ENCODE assay signal across 20 cellular contexts in the genomic region with DNA sequence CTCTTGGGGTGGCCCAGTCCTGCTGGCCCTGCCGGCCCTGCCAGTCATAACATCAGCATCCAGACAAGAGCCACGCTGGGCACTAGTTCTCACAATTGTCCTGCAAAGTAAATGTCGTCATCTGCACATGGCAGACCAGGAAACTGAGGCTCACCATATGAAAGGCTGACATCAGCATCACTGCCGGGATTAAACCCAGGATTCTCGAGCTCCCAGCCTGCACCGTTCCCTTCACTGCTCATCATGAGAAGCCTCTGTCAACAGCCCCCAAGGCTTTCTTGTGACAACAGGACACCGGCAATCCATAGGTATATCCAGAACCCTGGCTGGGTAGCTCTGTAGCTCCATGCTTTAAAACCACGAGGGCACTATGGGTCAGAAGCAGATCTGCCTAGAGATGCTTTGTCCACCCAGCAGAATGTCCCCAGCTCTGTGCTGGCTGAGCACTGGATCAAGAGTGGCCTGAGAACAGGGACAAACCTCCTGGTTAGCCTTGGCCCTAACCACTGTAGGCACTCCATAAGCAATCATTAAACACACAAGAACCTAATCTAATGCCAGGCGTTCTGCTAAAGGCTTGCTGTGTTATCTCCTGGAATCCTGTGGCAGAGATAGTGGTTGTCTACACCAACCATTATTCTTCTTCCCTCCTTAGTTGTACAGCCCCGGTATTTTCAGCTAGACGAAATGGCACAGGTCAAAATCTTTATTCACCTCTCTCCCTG. TPM values are rescaled to one million over a fixed set of nuclear protein-coding genes. Genes with fewer than 3 reads are reported as not detected.
DNase-seq lines count a peak whose midpoint lies in the region; TF ChIP-seq lines count a peak whose summit lies in the region.
"Had no signal": no experiment of that assay in that cellular context is flagged by ENCODE, and none has a peak within 500 bp of the region (broad histone marks: within the 10 kb centered on the region; RNA-seq: fewer than 3 reads in every experiment).

No MANE protein-coding gene starts in this region.

- TF ChIP-seq CTCF in OCI-LY3 (IDR thresholded peaks at IDR 0.05; ENCODE audit: low read depth, low read length) (no peak), esophagus muscularis mucosa (IDR thresholded peaks at IDR 0.05) (no peak), BE2C (IDR thresholded peaks at IDR 0.05; ENCODE audit: low read depth, low read length) (no peak)

- H3K9me3 ChIP-seq in BLaER1 treated with 17β-estradiol and CSF1 and Interleukin-3, amounts not matched to agents 10 nM and 100 nM (replicated peaks in 1 of 11), result peaks cover 0 to 4% (median 0%) of the 10 kb centered on the region in 11 experiments; a peak in 1 of 22 replicates
- no peaks in the 10 kb centered on the region for H3K9me3 ChIP-seq in OCI-LY3 (ENCODE audit: insufficient read depth, low read length)
- H3K9me3 ChIP-seq in esophagus muscularis mucosa, result no peaks in the 10 kb centered on the region
- H3K9me3 ChIP-seq in BE2C, result no peaks in the 10 kb centered on the region
- H3K9me3 ChIP-seq: A549 had no signal

- H3K9ac ChIP-seq in BLaER1 treated with 17β-estradiol and CSF1 and Interleukin-3, amounts not matched to agents 10 nM and 100 nM, result no peak overlapping the region
- 0 out of 2 replicates have a peak overlapping the region, but pooled peaks have one; percentile 14 for H3K9ac ChIP-seq in OCI-LY3 (ENCODE audit: low read length)

- intact Hi-C loops in esophagus muscularis mucosa (cut with DNase I), result no loop called here

- H3K79me2 ChIP-seq in OCI-LY3 (ENCODE audit: low read length), result no peaks in the 10 kb centered on the region

- peak overlapping the region in 8 of 11 experiments; percentile 5 to 99 (median 90); a peak in 13 of 22 replicates for H3K4me2 ChIP-seq in BLaER1 treated with 17β-estradiol and CSF1 and Interleukin-3, amounts not matched to agents 10 nM and 100 nM
- peak overlapping the region; percentile 25; the same call in 1 of the 2 replicates for H3K4me2 ChIP-seq in OCI-LY3 (ENCODE audit: low read length)
- H3K4me2 ChIP-seq: A549, GM23338 had no signal

- no peaks in the 10 kb centered on the region for H3K36me3 ChIP-seq in BLaER1 treated with 17β-estradiol and CSF1 and Interleukin-3, amounts not matched to agents 10 nM and 100 nM
- H3K36me3 ChIP-seq in OCI-LY3 (replicated peaks; ENCODE audit: low read depth, low read length), result no peaks in the 10 kb centered on the region
- no peaks in the 10 kb centered on the region for H3K36me3 ChIP-seq in esophagus muscularis mucosa
- H3K36me3 ChIP-seq in BE2C, result no peaks in the 10 kb centered on the region

- 85% methylated on average over 9 of the region's 11 CpGs for WGBS in esophagus muscularis mucosa

- no peak overlapping the region for H2AFZ ChIP-seq in OCI-LY3 (ENCODE audit: low read depth, low read length)
- H2AFZ ChIP-seq: GM23338 had no signal

- H3K27me3 ChIP-seq in BLaER1 treated with 17β-estradiol and CSF1 and Interleukin-3, amounts not matched to agents 10 nM and 100 nM, result no peaks in the 10 kb centered on the region
- H3K27me3 ChIP-seq in OCI-LY3 (ENCODE audit: low read depth, low read length) (no peaks in the 10 kb centered on the region), esophagus muscularis mucosa (no peaks in the 10 kb centered on the region), BE2C (no peaks in the 10 kb centered on the region)

- DNase-seq in esophagus muscularis mucosa (ENCODE audit: extremely low spot score), result peak; percentile 74
- DNase-seq in activated T-cell treated with anti-CD3 and anti-CD28 coated beads, Interleukin-2, amount 50 U/mL, for 48 hours, result no peak
- DNase-seq in activated CD8-positive, alpha-beta memory T cell treated with anti-CD3 and anti-CD28 coated beads for 24 hours, result no peak
- no peak for DNase-seq in BE2C
- DNase-seq: 8988T; ACHN; CD4-positive, alpha-beta T cell; DMS 273 treated with DMSO at 0.1 percent for 48 hours; DMS79; EL; H9 had no signal

- no peaks in the 10 kb centered on the region for H4K20me1 ChIP-seq in BLaER1 treated with 17β-estradiol and CSF1 and Interleukin-3, amounts not matched to agents 10 nM and 100 nM
- H4K20me1 ChIP-seq in OCI-LY3 (ENCODE audit: insufficient read depth, low read length), result no peaks in the 10 kb centered on the region

- peak overlapping the region in 5 of 11 experiments; percentile 18 to 58 (median 31); a peak in 8 of 22 replicates for H3K27ac ChIP-seq in BLaER1 treated with 17β-estradiol and CSF1 and Interleukin-3, amounts not matched to agents 10 nM and 100 nM
- H3K27ac ChIP-seq in OCI-LY3 (ENCODE audit: low read length), result peak overlapping the region; percentile 64
- H3K27ac ChIP-seq in esophagus muscularis mucosa (replicated peaks in 1 of 4), result no peak overlapping the region
- H3K27ac ChIP-seq: A549, C4-2B had no signal

- no peak overlapping the region for H3K4me3 ChIP-seq in BLaER1 treated with 17β-estradiol and CSF1 and Interleukin-3, amounts not matched to agents 10 nM and 100 nM
- no peak overlapping the region for H3K4me3 ChIP-seq in OCI-LY3 (ENCODE audit: low read length)
- H3K4me3 ChIP-seq in esophagus muscularis mucosa, result no peak overlapping the region
- no peak overlapping the region for H3K4me3 ChIP-seq in BE2C (ENCODE audit: low read depth, low read length)
- H3K4me3 ChIP-seq: A549, GM12878, GM23338 had no signal

- peaks cover 42 to 67% (median 53%) of the 10 kb centered on the region in 10 experiments for H3K4me1 ChIP-seq in BLaER1 treated with 17β-estradiol and CSF1 and Interleukin-3, amounts not matched to agents 10 nM and 100 nM
- H3K4me1 ChIP-seq in OCI-LY3 (ENCODE audit: low read length) (peaks cover 25% of the 10 kb centered on the region), esophagus muscularis mucosa (no peaks in the 10 kb centered on the region), BE2C (no peaks in the 10 kb centered on the region)
- H3K4me1 ChIP-seq: A549 had no signal

- no peak for TF ChIP-seq EP300 in esophagus muscularis mucosa (IDR thresholded peaks at IDR 0.05)

- no peak for TF ChIP-seq POLR2A in esophagus muscularis mucosa (IDR thresholded peaks at IDR 0.05; ENCODE audit: low read depth)

RNA-seq across cellular contexts. Expression of a gene that starts 41.2 kb away (rescaled TPM):
- total RNA-seq in esophagus muscularis mucosa, result under 1 TPM in 2 of 4 donors, not detected in 2; 0.06 to 0.42 TPM
- polyA plus RNA-seq in BE2C (2012; ENCODE audit: insufficient read depth, insufficient read length, low read depth), result not detected
- total RNA-seq: CD4-positive, alpha-beta T cell; CD8-positive, alpha-beta memory T cell; GM12878; GM23338; H4; H9 had no signal
- polyA plus RNA-seq: A549; BJ; CD8-positive, alpha-beta memory T cell; GM12878; GM23338 had no signal
